1 cellular context compared by ENCODE assay signal in the genomic region with DNA sequence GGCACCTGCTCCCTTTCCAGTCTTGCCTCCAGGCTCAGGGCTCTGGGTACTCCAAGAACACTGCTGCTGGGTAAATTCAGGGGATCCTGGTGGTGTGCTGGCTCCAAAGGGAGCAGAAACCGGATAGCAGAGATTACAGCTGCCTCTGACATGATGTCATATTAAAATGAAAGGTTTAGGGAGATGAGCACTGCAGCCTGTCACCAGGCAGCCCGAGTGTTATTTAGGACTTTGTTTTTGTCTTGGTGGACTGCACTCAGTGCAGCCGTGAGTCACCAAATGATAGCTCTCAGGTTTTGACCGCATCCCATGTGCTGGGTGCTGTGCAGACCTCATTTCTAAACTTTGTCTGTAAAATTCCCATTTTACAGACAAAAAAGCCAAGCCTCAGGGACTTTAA.
TF ChIP-seq lines count a peak whose summit lies in the region.

No MANE protein-coding gene starts in this region.

TF ChIP-seq in HepG2, 621 proteins besides CTCF, POLR2A, EP300 and RAD21 (continued from another document):
- TF ChIP-seq HIVEP1 (CRISPR knock-in tag; IDR thresholded peaks at IDR 0.05): no peak
- TF ChIP-seq NFIC (IDR thresholded peaks at IDR 0.05; ENCODE audit: low read length): no peak
- TF ChIP-seq FUBP1 (CRISPR knock-in tag; IDR thresholded peaks at IDR 0.05; ENCODE audit: borderline replicate concordance): no peak
- no peak for TF ChIP-seq RNF2 (conservative IDR thresholded peaks at IDR 0.05; ENCODE audit: low read depth)
- TF ChIP-seq ZNF629 (CRISPR knock-in tag; conservative IDR thresholded peaks at IDR 0.05): no peak
- TF ChIP-seq ZSCAN29 (CRISPR knock-in tag; conservative IDR thresholded peaks at IDR 0.05): no peak
- no peak for TF ChIP-seq MYNN (CRISPR knock-in tag; IDR thresholded peaks at IDR 0.05; ENCODE audit: low read depth)
- no peak for TF ChIP-seq HMG20B (CRISPR knock-in tag; conservative IDR thresholded peaks at IDR 0.05)
